8 cellular contexts compared by ENCODE assay signal in genomic region chr2:159797468-159798375, GRCh38. TPM values are rescaled to one million over a fixed set of nuclear protein-coding genes. Genes with fewer than 3 reads are reported as not detected.
A peak's percentile ranks its signal among the peaks of the same experiment; 100 is the strongest.
DNase-seq lines count a peak whose midpoint lies in the region; ATAC-seq and TF ChIP-seq lines count a peak whose summit lies in the region.

A gene with protein sequence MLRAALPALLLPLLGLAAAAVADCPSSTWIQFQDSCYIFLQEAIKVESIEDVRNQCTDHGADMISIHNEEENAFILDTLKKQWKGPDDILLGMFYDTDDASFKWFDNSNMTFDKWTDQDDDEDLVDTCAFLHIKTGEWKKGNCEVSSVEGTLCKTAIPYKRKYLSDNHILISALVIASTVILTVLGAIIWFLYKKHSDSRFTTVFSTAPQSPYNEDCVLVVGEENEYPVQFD (minus strand): TSS chr2:159798208. CDS start chr2:159798198, 10 bp downstream.

- no peaks in the 10 kb centered on the region for H3K9me3 Mint-ChIP-seq in T-cell

- DNase-seq in Ammon's horn (ENCODE audit: low spot score) (peak; percentile 37), T-cell (peak in 23 of 34 experiments; percentile 3 to 43 (median 11)), body of pancreas (peak; percentile 48 to 75 (median 67)), gastrocnemius medialis (peak; percentile 36 to 50)

- peak within 1 kb of the TSS in 1 of 2 donors; percentile 34 for H3K27ac Mint-ChIP-seq in T-cell

- in situ Hi-C loops in gastrocnemius medialis (cut with MboI; ENCODE audit: low sequenced_read_pairs in 4 of 4) = no loop called here

- WGBS in body of pancreas, 2 donors = 0 to 1% methylated on average over 45 to 82 of the region's 83 CpGs

- ATAC-seq in GM18867 (IDR thresholded peaks at IDR 0.05; ENCODE audit: unreplicated experiment) (peak; percentile 74), HG03139 (IDR thresholded peaks at IDR 0.05; ENCODE audit: unreplicated experiment) (peak; percentile 58), T-cell (replicated peaks in 1 of 4) (peak; percentile 32 to 65 (median 62)), body of pancreas (peak; percentile 79), gastrocnemius medialis (peak; percentile 36 to 70), GM18519 (IDR thresholded peaks at IDR 0.05; ENCODE audit: low FRiP score, unreplicated experiment) (no peak)

- CTCF ChIA-PET in T-cell (lab: Charles Lee) = no interaction called here

- H3K4me1 ChIP-seq in body of pancreas (peaks cover under 1% of the 10 kb centered on the region), iPS-18a (ENCODE audit: control insufficient read depth, low read depth, low read length) (peaks cover 3% of the 10 kb centered on the region), gastrocnemius medialis (peaks cover 0 to 9% of the 10 kb centered on the region in 2 donors)

- H3K36me3 Mint-ChIP-seq in T-cell = peaks cover 6% of the 10 kb centered on the region

- H3K27me3 ChIP-seq in body of pancreas = no peaks in the 10 kb centered on the region
- H3K27me3 ChIP-seq in iPS-18a (ENCODE audit: control insufficient read depth, insufficient read depth, low read length) = peaks cover 46% of the 10 kb centered on the region
- peaks cover 0 to 5% (median 0%) of the 10 kb centered on the region in 3 donors for H3K27me3 ChIP-seq in gastrocnemius medialis

- peaks cover 9 to 18% of the 10 kb centered on the region in 2 donors for H3K27me3 Mint-ChIP-seq in T-cell

- H3K9me3 ChIP-seq in body of pancreas (no peaks in the 10 kb centered on the region), iPS-18a (ENCODE audit: control insufficient read depth, low read depth, low read length) (no peaks in the 10 kb centered on the region), gastrocnemius medialis (no peaks in the 10 kb centered on the region)

- intact Hi-C loops in body of pancreas (cut with DNase I) (no loop called here), gastrocnemius medialis (cut with DNase I; ENCODE audit: low total_unique reads) (loop anchor here (5.0 kb wide), 2 partner anchors 85 to 180 kb away; partner anchors contain the start of genes BAZ2B and MARCHF7)

- peaks cover 10 to 30% (median 25%) of the 10 kb centered on the region in 3 donors for H3K4me1 Mint-ChIP-seq in T-cell

- peak in 2 of 3 donors; percentile 48 to 59 for TF ChIP-seq POLR2A in body of pancreas (IDR thresholded peaks at IDR 0.05)
- TF ChIP-seq POLR2A in gastrocnemius medialis (IDR thresholded peaks at IDR 0.05) = peak in 1 of 2 donors; percentile 22

- TF ChIP-seq CTCF in body of pancreas (IDR thresholded peaks at IDR 0.05) (peak in 1 of 7 experiments; percentile 9), gastrocnemius medialis (IDR thresholded peaks at IDR 0.05 in 4 of 5, conservative IDR thresholded peaks at IDR 0.05 in 1 of 5) (no peak)

- POLR2A ChIA-PET in T-cell (lab: Charles Lee) = no interaction called here

- peak within 1 kb of the TSS in 3 of 4 donors; percentile 47 to 87 (median 68) for H3K27ac ChIP-seq in body of pancreas
- H3K27ac ChIP-seq in iPS-18a (ENCODE audit: low read length) = no peak within 1 kb of the TSS
- H3K27ac ChIP-seq in gastrocnemius medialis = peak within 1 kb of the TSS; percentile 56 to 78 (median 72)

- peak within 1 kb of the TSS; percentile 73 to 79 (median 76) for H3K4me3 Mint-ChIP-seq in T-cell

- H3K36me3 ChIP-seq in body of pancreas (replicated peaks in 1 of 2; ENCODE audit: insufficient read depth in 1 of 2, low read depth in 2 of 2) (no peaks in the 10 kb centered on the region), iPS-18a (ENCODE audit: control insufficient read depth, low read depth, low read length) (no peaks in the 10 kb centered on the region), gastrocnemius medialis (no peaks in the 10 kb centered on the region)

- H3K9ac ChIP-seq in iPS-18a (ENCODE audit: low read length) = peak within 1 kb of the TSS; percentile 36

- H3K4me3 ChIP-seq in body of pancreas = peak within 1 kb of the TSS; percentile 37 to 87
- peak within 1 kb of the TSS; percentile 67 for H3K4me3 ChIP-seq in iPS-18a (ENCODE audit: low read length)
- peak within 1 kb of the TSS; percentile 67 to 96 (median 78) for H3K4me3 ChIP-seq in gastrocnemius medialis

RNA-seq across cellular contexts. Expression of the gene that starts here (rescaled TPM):
- total RNA-seq in T-cell (1 to 10 TPM; 1.0 to 1.6 (median 1.2) TPM), body of pancreas (10 to 100 TPM; 30.0 to 31.1 TPM), gastrocnemius medialis (10 to 100 TPM in 1 of 4 donors, 1 to 10 TPM in 3; 6.7 to 10.3 (median 7.7) TPM)

Comparison
In these comparisons a context has a peak if more than half of its experiments do, and no peak if none do; other contexts are left out.
1. DNase-seq: peak in every context shown above with its lines; median percentile 67 in body of pancreas; 43 in gastrocnemius medialis; 37 in Ammon's horn; 11 in T-cell.